ENCODE assay signal across 11 cellular contexts in genomic region chr1:1862905-1863547, GRCh38. TPM values are rescaled to one million over a fixed set of nuclear protein-coding genes. Genes with fewer than 3 reads are reported as not detected.
DNase-seq lines count a peak whose midpoint lies in the region; ATAC-seq and TF ChIP-seq lines count a peak whose summit lies in the region.
"Had no signal": no experiment of that assay in that cellular context is flagged by ENCODE, and none has a peak within 500 bp of the region (broad histone marks: within the 10 kb centered on the region; RNA-seq: fewer than 3 reads in every experiment).

No MANE protein-coding gene starts in this region.

- no peak for DNase-seq in activated CD8-positive, alpha-beta T cell treated with anti-CD3 and anti-CD28 coated beads for 36 hours
- DNase-seq in activated CD8-positive, alpha-beta T cell treated with anti-CD3 and anti-CD28 coated beads, Interleukin-2, amount 10 ng/mL, durations not matched to agents 7 days and 5 days = no peak
- DNase-seq in Panc1 (ENCODE audit: low read depth, low spot score) = no peak
- DNase-seq in fibroblast of the aortic adventitia (ENCODE audit: low read depth) = peak; percentile 42
- DNase-seq in stimulated activated effector memory CD8-positive, alpha-beta T cell treated with anti-CD3 and anti-CD28 coated beads, Interleukin-12 subunit alpha, Interleukin-12 subunit beta, amount 100 ng/mL, for 72 hours (ENCODE audit: low spot score in 2 of 2) = peak in 1 of 2 donors; percentile 61
- no peak for DNase-seq in NCI-H2029 treated with DMSO at 0.1 percent for 48 hours (lab: John Stamatoyannopoulos, UW)
- DNase-seq in NCI-H524 treated with DMSO at 0.1 percent for 48 hours (lab: John Stamatoyannopoulos, UW) = no peak
- DNase-seq: esophagus squamous epithelium, NCI-H1105 had no signal

- peaks cover 60% of the 10 kb centered on the region for H3K4me1 Mint-ChIP-seq in activated CD8-positive, alpha-beta T cell treated with anti-CD3 and anti-CD28 coated beads for 36 hours (ENCODE audit: low read depth)
- peaks cover 53% of the 10 kb centered on the region for H3K4me1 Mint-ChIP-seq in activated CD8-positive, alpha-beta T cell treated with anti-CD3 and anti-CD28 coated beads, Interleukin-2, amount 10 ng/mL, durations not matched to agents 7 days and 5 days (ENCODE audit: low read depth)
- H3K4me1 Mint-ChIP-seq in stimulated activated effector memory CD8-positive, alpha-beta T cell treated with anti-CD3 and anti-CD28 coated beads, Interleukin-12 subunit alpha, Interleukin-12 subunit beta, amount 100 ng/mL, for 72 hours = peaks cover 62% of the 10 kb centered on the region

- ATAC-seq in activated CD8-positive, alpha-beta T cell treated with anti-CD3 and anti-CD28 coated beads for 36 hours = no peak
- ATAC-seq in activated CD8-positive, alpha-beta T cell treated with anti-CD3 and anti-CD28 coated beads, Interleukin-2, amount 10 ng/mL, durations not matched to agents 7 days and 5 days = no peak
- ATAC-seq in Panc1 (peak; percentile 39; the same call in 1 of the 2 replicates), HG02623 (IDR thresholded peaks at IDR 0.05; ENCODE audit: unreplicated experiment) (no peak)
- ATAC-seq in stimulated activated effector memory CD8-positive, alpha-beta T cell treated with anti-CD3 and anti-CD28 coated beads, Interleukin-12 subunit alpha, Interleukin-12 subunit beta, amount 100 ng/mL, for 72 hours = peak; percentile 74

- intact Hi-C loops in activated CD8-positive, alpha-beta T cell treated with anti-CD3 and anti-CD28 coated beads for 36 hours (cut with micrococcal nuclease) = no loop called here
- intact Hi-C loops in Panc1 (cut with micrococcal nuclease; ENCODE audit: unreplicated experiment) = no loop called here

- H3K4me1 ChIP-seq in Panc1 (ENCODE audit: control insufficient read depth, insufficient read depth, low read length) = peaks cover 38% of the 10 kb centered on the region

- H3K27me3 ChIP-seq in Panc1 (ENCODE audit: control insufficient read depth, insufficient read depth, low read length) = no peaks in the 10 kb centered on the region
- H3K27me3 ChIP-seq: esophagus squamous epithelium had no signal

- H3K9me3 Mint-ChIP-seq in activated CD8-positive, alpha-beta T cell treated with anti-CD3 and anti-CD28 coated beads for 36 hours = no peaks in the 10 kb centered on the region
- no peaks in the 10 kb centered on the region for H3K9me3 Mint-ChIP-seq in activated CD8-positive, alpha-beta T cell treated with anti-CD3 and anti-CD28 coated beads, Interleukin-2, amount 10 ng/mL, durations not matched to agents 7 days and 5 days (ENCODE audit: insufficient read depth)
- no peaks in the 10 kb centered on the region for H3K9me3 Mint-ChIP-seq in stimulated activated effector memory CD8-positive, alpha-beta T cell treated with anti-CD3 and anti-CD28 coated beads, Interleukin-12 subunit alpha, Interleukin-12 subunit beta, amount 100 ng/mL, for 72 hours

- POLR2A ChIA-PET in activated CD8-positive, alpha-beta T cell treated with anti-CD3 and anti-CD28 coated beads for 36 hours (lab: Charles Lee) = no interaction called here
- POLR2A ChIA-PET in activated CD8-positive, alpha-beta T cell treated with anti-CD3 and anti-CD28 coated beads, Interleukin-2, amount 10 ng/mL, durations not matched to agents 7 days and 5 days (lab: Charles Lee) = interaction anchor here (0.7 kb wide), 1 partner anchor 268 kb away, joined by 4 read pairs; no protein-coding TSS in a partner anchor
- POLR2A ChIA-PET in Panc1 (lab: Charles Lee) = no interaction called here

- CTCF ChIA-PET in activated CD8-positive, alpha-beta T cell treated with anti-CD3 and anti-CD28 coated beads for 36 hours (lab: Charles Lee) = no interaction called here
- CTCF ChIA-PET in activated CD8-positive, alpha-beta T cell treated with anti-CD3 and anti-CD28 coated beads, Interleukin-2, amount 10 ng/mL, durations not matched to agents 7 days and 5 days (lab: Charles Lee) = no interaction called here
- CTCF ChIA-PET in Panc1 (lab: Charles Lee) = no interaction called here

- H3K27me3 Mint-ChIP-seq in activated CD8-positive, alpha-beta T cell treated with anti-CD3 and anti-CD28 coated beads for 36 hours = no peaks in the 10 kb centered on the region
- H3K27me3 Mint-ChIP-seq in activated CD8-positive, alpha-beta T cell treated with anti-CD3 and anti-CD28 coated beads, Interleukin-2, amount 10 ng/mL, durations not matched to agents 7 days and 5 days (ENCODE audit: low read depth) = no peaks in the 10 kb centered on the region

- BruUV-seq in Panc1 (replicated peaks; lab: Mats Ljungman, UMichigan) = no TSS peak

- H3K27ac Mint-ChIP-seq in activated CD8-positive, alpha-beta T cell treated with anti-CD3 and anti-CD28 coated beads for 36 hours = peak overlapping the region; percentile 73
- H3K27ac Mint-ChIP-seq in activated CD8-positive, alpha-beta T cell treated with anti-CD3 and anti-CD28 coated beads, Interleukin-2, amount 10 ng/mL, durations not matched to agents 7 days and 5 days = no peak overlapping the region
- H3K27ac Mint-ChIP-seq in stimulated activated effector memory CD8-positive, alpha-beta T cell treated with anti-CD3 and anti-CD28 coated beads, Interleukin-12 subunit alpha, Interleukin-12 subunit beta, amount 100 ng/mL, for 72 hours = peak overlapping the region; percentile 56

- no peaks in the 10 kb centered on the region for H3K9me3 ChIP-seq in Panc1 (ENCODE audit: control insufficient read depth, insufficient read depth, low read depth, low read length)
- H3K9me3 ChIP-seq: esophagus squamous epithelium had no signal

- H3K4me3 ChIP-seq in Panc1 (ENCODE audit: low read depth in 2 of 2, low read length in 2 of 2) = no peak overlapping the region
- no peak overlapping the region for H3K4me3 ChIP-seq in fibroblast of the aortic adventitia (ENCODE audit: low read depth, low read length)
- H3K4me3 ChIP-seq: esophagus squamous epithelium had no signal

- no peak for TF ChIP-seq CTCF in activated CD8-positive, alpha-beta T cell treated with anti-CD3 and anti-CD28 coated beads for 36 hours (IDR thresholded peaks at IDR 0.05)
- TF ChIP-seq CTCF in Panc1 (IDR thresholded peaks at IDR 0.05) (no peak), fibroblast of the aortic adventitia (IDR thresholded peaks at IDR 0.05; ENCODE audit: insufficient read depth, low read length) (no peak)

- no peaks in the 10 kb centered on the region for H3K36me3 ChIP-seq in Panc1 (ENCODE audit: control insufficient read depth, insufficient read depth, low read length)
- H3K36me3 ChIP-seq: esophagus squamous epithelium had no signal

- H3K36me3 Mint-ChIP-seq in activated CD8-positive, alpha-beta T cell treated with anti-CD3 and anti-CD28 coated beads for 36 hours (ENCODE audit: low read depth) = peaks cover 26% of the 10 kb centered on the region
- H3K36me3 Mint-ChIP-seq in activated CD8-positive, alpha-beta T cell treated with anti-CD3 and anti-CD28 coated beads, Interleukin-2, amount 10 ng/mL, durations not matched to agents 7 days and 5 days (ENCODE audit: low read depth) = peaks cover 23% of the 10 kb centered on the region
- H3K36me3 Mint-ChIP-seq in stimulated activated effector memory CD8-positive, alpha-beta T cell treated with anti-CD3 and anti-CD28 coated beads, Interleukin-12 subunit alpha, Interleukin-12 subunit beta, amount 100 ng/mL, for 72 hours = peaks cover 31% of the 10 kb centered on the region

- no peak overlapping the region for H3K27ac ChIP-seq in Panc1 (ENCODE audit: low read length)

- no peak overlapping the region for H3K4me3 Mint-ChIP-seq in activated CD8-positive, alpha-beta T cell treated with anti-CD3 and anti-CD28 coated beads for 36 hours
- no peak overlapping the region for H3K4me3 Mint-ChIP-seq in activated CD8-positive, alpha-beta T cell treated with anti-CD3 and anti-CD28 coated beads, Interleukin-2, amount 10 ng/mL, durations not matched to agents 7 days and 5 days
- H3K4me3 Mint-ChIP-seq in stimulated activated effector memory CD8-positive, alpha-beta T cell treated with anti-CD3 and anti-CD28 coated beads, Interleukin-12 subunit alpha, Interleukin-12 subunit beta, amount 100 ng/mL, for 72 hours = no peak overlapping the region

- in situ Hi-C loops in Panc1 (cut with HindIII; ENCODE audit: low pct_unique_long_range_greater_than_20kb, low sequenced_read_pairs) = no loop called here

RNA-seq across cellular contexts. Expression of gene GNB1, which starts 27.9 kb away (rescaled TPM):
- 100 to 1,000 TPM; 318 to 330 TPM for total RNA-seq in activated CD8-positive, alpha-beta T cell treated with anti-CD3 and anti-CD28 coated beads for 36 hours
- 100 to 1,000 TPM; 398 TPM for total RNA-seq in activated CD8-positive, alpha-beta T cell treated with anti-CD3 and anti-CD28 coated beads, Interleukin-2, amount 10 ng/mL, durations not matched to agents 7 days and 5 days
- total RNA-seq in Panc1 (2021; ENCODE audit: unreplicated experiment) = 499 TPM
- 736 TPM for polyA plus RNA-seq in Panc1 (2012; ENCODE audit: insufficient read length)
- 71.6 and 108 TPM in 2 replicates for total RNA-seq in fibroblast of the aortic adventitia (ENCODE audit: low replicate concordance)

RNA-seq across cellular contexts. Expression of gene CALML6, which starts 52.0 kb away (rescaled TPM):
- total RNA-seq in activated CD8-positive, alpha-beta T cell treated with anti-CD3 and anti-CD28 coated beads for 36 hours = under 1 TPM; 0.47 to 0.76 TPM
- under 1 TPM; 0.21 to 0.42 TPM for total RNA-seq in activated CD8-positive, alpha-beta T cell treated with anti-CD3 and anti-CD28 coated beads, Interleukin-2, amount 10 ng/mL, durations not matched to agents 7 days and 5 days
- total RNA-seq in Panc1 (2021; ENCODE audit: unreplicated experiment) = 1.5 TPM
- 1.8 TPM for polyA plus RNA-seq in Panc1 (2012; ENCODE audit: insufficient read length)
- 0.36 and 0.49 TPM in 2 replicates for total RNA-seq in fibroblast of the aortic adventitia (ENCODE audit: low replicate concordance)
- polyA plus RNA-seq: neural cell had no signal

RNA-seq across cellular contexts. Expression of gene TMEM52, which starts 56.1 kb away (rescaled TPM):
- 1 to 10 TPM; 2.1 to 2.2 TPM for total RNA-seq in activated CD8-positive, alpha-beta T cell treated with anti-CD3 and anti-CD28 coated beads for 36 hours
- total RNA-seq in activated CD8-positive, alpha-beta T cell treated with anti-CD3 and anti-CD28 coated beads, Interleukin-2, amount 10 ng/mL, durations not matched to agents 7 days and 5 days = under 1 TPM in 1 of 2 experiments, not detected in 1; 0.70 TPM
- total RNA-seq in Panc1 (2021; ENCODE audit: unreplicated experiment) (2.5 TPM), fibroblast of the aortic adventitia (ENCODE audit: low replicate concordance) (0.72 TPM in 1 of 2 replicates, not detected in the other)
- 4.1 TPM for polyA plus RNA-seq in Panc1 (2012; ENCODE audit: insufficient read length)

Comparison
In these comparisons a context has a peak if more than half of its experiments do, and no peak if none do; other contexts are left out.
1. ATAC-seq: peak in Panc1 (single experiment) and stimulated activated effector memory CD8-positive, alpha-beta T cell treated with anti-CD3 and anti-CD28 coated beads, Interleukin-12 subunit alpha, Interleukin-12 subunit beta, amount 100 ng/mL, for 72 hours (single experiment); none in activated CD8-positive, alpha-beta T cell treated with anti-CD3 and anti-CD28 coated beads for 36 hours (single experiment), activated CD8-positive, alpha-beta T cell treated with anti-CD3 and anti-CD28 coated beads, Interleukin-2, amount 10 ng/mL, durations not matched to agents 7 days and 5 days (single experiment) and HG02623 (single experiment).